Comparison of ENCODE assay signal across 8 cellular contexts in the genomic region with DNA sequence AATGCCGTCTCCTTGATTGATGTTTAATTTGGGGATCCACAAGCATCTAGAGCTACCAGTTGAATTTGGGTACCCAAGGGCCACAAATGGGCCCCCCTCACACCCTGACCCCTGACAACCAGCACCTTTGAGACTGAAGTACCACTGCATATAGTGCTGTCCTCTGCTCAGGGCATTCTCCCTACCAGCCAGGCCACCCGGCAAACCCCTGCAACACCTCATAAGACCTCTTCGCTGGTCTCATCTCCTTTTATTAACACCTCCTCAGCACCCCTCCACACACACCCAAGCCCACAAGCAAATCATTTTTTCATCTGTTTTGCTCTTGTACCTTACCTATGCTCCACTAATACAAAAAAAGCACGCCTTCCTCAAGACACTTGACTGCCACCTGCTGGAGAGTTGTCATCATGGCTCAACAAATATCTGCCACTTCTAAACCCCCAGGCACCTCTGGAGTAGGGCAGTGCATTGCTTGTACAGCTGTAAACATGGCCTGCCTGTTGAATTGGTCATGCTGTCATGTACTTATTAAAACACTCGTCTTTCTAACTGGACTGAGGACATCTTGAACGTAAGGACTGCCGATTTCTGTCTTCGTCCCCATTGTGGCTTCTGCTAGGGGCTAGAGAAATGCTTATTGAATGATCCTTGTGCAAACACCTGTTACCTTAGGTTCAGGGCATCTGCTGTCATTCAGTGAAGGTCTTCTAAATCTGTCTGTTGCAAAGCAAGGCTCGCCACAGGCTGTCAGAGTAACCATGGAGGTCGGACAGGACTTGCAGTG.
DNase-seq lines count a peak whose midpoint lies in the region; ATAC-seq, FAIRE-seq and TF ChIP-seq lines count a peak whose summit lies in the region.

No MANE protein-coding gene starts in this region.

- TF ChIP-seq CTCF in RWPE2 (IDR thresholded peaks at IDR 0.05; ENCODE audit: poor library complexity, severe bottlenecking) = peak; percentile 91

- no peak overlapping the region for H3K4me3 ChIP-seq in RWPE2 (ENCODE audit: severe bottlenecking)
- H3K4me3 ChIP-seq in trophoblast cell (ENCODE audit: low read depth, low read length) = no peak overlapping the region

- no peak overlapping the region for H2AFZ ChIP-seq in trophoblast cell (ENCODE audit: insufficient read depth, low read length, poor library complexity)

- H3K14ac ChIP-seq in trophoblast cell (ENCODE audit: low read length) = no peak overlapping the region

- H3K27me3 ChIP-seq in RWPE2 (ENCODE audit: insufficient read depth, poor library complexity, severe bottlenecking) = no peaks in the 10 kb centered on the region
- no peaks in the 10 kb centered on the region for H3K27me3 ChIP-seq in trophoblast cell (ENCODE audit: insufficient read depth, low read length)

- ATAC-seq in GM21381 (IDR thresholded peaks at IDR 0.05; ENCODE audit: unreplicated experiment) (peak; percentile 49), RWPE2 (ENCODE audit: low read depth) (peak; percentile 43; the same call in 2 of the 3 replicates)

- H3K36me3 ChIP-seq in RWPE2 (ENCODE audit: low read depth) (no peaks in the 10 kb centered on the region), trophoblast cell (ENCODE audit: control insufficient read depth in 1 of 2, insufficient read depth in 2 of 2, low read length in 2 of 2) (no peaks in the 10 kb centered on the region)

- peaks cover 6% of the 10 kb centered on the region for H3K4me1 ChIP-seq in RWPE2 (ENCODE audit: insufficient read depth, poor library complexity, severe bottlenecking)
- H3K4me1 ChIP-seq in trophoblast cell (ENCODE audit: control insufficient read depth in 1 of 2, insufficient read depth in 2 of 2, low read length in 2 of 2) = peaks cover 15 to 21% of the 10 kb centered on the region in 2 experiments

- H3K4ac ChIP-seq in trophoblast cell (ENCODE audit: low read depth, low read length) = no peak overlapping the region

- no peak overlapping the region for H3K27ac ChIP-seq in RWPE2 (ENCODE audit: poor library complexity, severe bottlenecking)
- H3K27ac ChIP-seq in trophoblast cell (ENCODE audit: low read depth, low read length) = no peak overlapping the region

- H3K23ac ChIP-seq in trophoblast cell (ENCODE audit: low read length) = no peak overlapping the region

- FAIRE-seq in urothelium cell line (lab: Jason Lieb, UNC) = peak; percentile 77

- H2BK12ac ChIP-seq in trophoblast cell (ENCODE audit: low read length) = peak overlapping the region; percentile 18

- no peak overlapping the region for H3K9ac ChIP-seq in trophoblast cell (ENCODE audit: low read length)

- H3K9me3 ChIP-seq in RWPE2 (ENCODE audit: severe bottlenecking) (no peaks in the 10 kb centered on the region), trophoblast cell (ENCODE audit: insufficient read depth, low read depth, low read length) (no peaks in the 10 kb centered on the region)

- no peak overlapping the region for H4K91ac ChIP-seq in trophoblast cell (ENCODE audit: low read depth, low read length)

- H3K18ac ChIP-seq in trophoblast cell (ENCODE audit: low read length) = no peak overlapping the region

- no peak overlapping the region for H4K12ac ChIP-seq in trophoblast cell (ENCODE audit: low read depth, low read length)

- WGBS in trophoblast cell (ENCODE audit: extremely low coverage, insufficient coverage, insufficient read length) = no CpG with 5 or more reads among the region's 10 CpGs

- no peak overlapping the region for H4K8ac ChIP-seq in trophoblast cell (ENCODE audit: low read depth, low read length)

- peak; percentile 74 for DNase-seq in COLO668 (lab: John Stamatoyannopoulos, UW; ENCODE audit: unreplicated experiment)
- peak; percentile 77 for DNase-seq in LoVo (ENCODE audit: low spot score)
- no peak for DNase-seq in RWPE2 (ENCODE audit: low spot score)
- DNase-seq in activated effector memory CD4-positive, alpha-beta T cell treated with Interleukin-2 at 50 U/mL for 16 hours = peak; percentile 48
- DNase-seq in globus pallidus (ENCODE audit: low spot score) = peak; percentile 50
- peak; percentile 64 to 88 for DNase-seq in trophoblast cell
- DNase-seq in urothelium cell line (ENCODE audit: low spot score) = peak; percentile 77

- no peak overlapping the region for H2BK5ac ChIP-seq in trophoblast cell (ENCODE audit: low read depth, low read length, poor library complexity)

- no peak overlapping the region for H3K4me2 ChIP-seq in trophoblast cell (ENCODE audit: low read length)

- no peak overlapping the region for H2AK5ac ChIP-seq in trophoblast cell (ENCODE audit: low read length)

- H3K79me1 ChIP-seq in trophoblast cell (ENCODE audit: low read length) = peaks cover 11% of the 10 kb centered on the region

- H3K79me2 ChIP-seq in trophoblast cell (ENCODE audit: control insufficient read depth, insufficient read depth, low read length, poor library complexity) = no peaks in the 10 kb centered on the region

- H2BK120ac ChIP-seq in trophoblast cell (ENCODE audit: insufficient read depth, low read length, poor library complexity) = no peak overlapping the region
